32 cellular contexts compared by ENCODE assay signal in the genomic region with DNA sequence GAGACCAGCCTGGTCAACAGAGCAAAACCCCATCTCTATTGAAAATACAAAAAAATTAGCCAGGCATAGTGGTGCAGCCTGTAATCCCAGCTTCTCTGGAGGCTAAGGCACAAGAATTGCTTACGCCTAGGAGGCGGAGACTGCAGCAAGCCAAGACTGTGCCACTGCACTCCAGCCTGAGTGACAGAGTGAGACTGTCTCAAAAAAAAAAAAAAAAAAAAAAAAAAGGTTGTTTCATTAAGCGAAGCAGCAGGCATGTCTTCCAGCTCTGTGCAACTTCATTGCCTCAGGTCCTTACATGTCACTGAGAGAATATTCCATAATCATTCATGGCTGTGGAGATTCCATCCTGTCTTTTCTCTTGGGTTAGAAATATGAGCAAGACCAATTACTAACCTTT.
"Had no signal": no experiment of that assay in that cellular context is flagged by ENCODE, and none has a peak within 500 bp of the region (broad histone marks: within the 10 kb centered on the region; RNA-seq: fewer than 3 reads in every experiment).

No MANE protein-coding gene starts in this region.

- H3K36me3 Mint-ChIP-seq: activated naive CD4-positive, alpha-beta T cell treated with anti-CD3 and anti-CD28 coated beads, Interleukin-2, amount 50 U/mL, for 24 hours; T-cell had no signal

- H3K27me3 ChIP-seq: ascending aorta, body of pancreas, Peyer's patch, SJSA1 had no signal

- H3K4me1 ChIP-seq: body of pancreas, Peyer's patch, SJSA1 had no signal

- H3K9me3 Mint-ChIP-seq: activated B cell treated with CpG ODN at 0.5 μM for 24 hours; activated CD4-positive, alpha-beta T cell treated with anti-CD3 and anti-CD28 coated beads, Interleukin-2, amount 10 ng/mL, durations not matched to agents 24 days and 14 days; activated naive CD4-positive, alpha-beta T cell treated with anti-CD3 and anti-CD28 coated beads, Interleukin-2, amount 50 U/mL, for 24 hours; activated T-cell treated with anti-CD3 and anti-CD28 coated beads, Interleukin-2, amount 50 U/mL, for 24 hours; activated T-helper 1 cell treated with anti-CD3 and anti-CD28 coated beads, Interleukin-12 subunit alpha, Interleukin-12 subunit beta, Interleukin-2, Interleukin-4 antibody, amounts not matched to agents 30 ng/mL and 10 ng/mL and 1 ng/mL, durations not matched to agents 14 hours and 24 hours and 36 hours; central memory CD8-positive, alpha-beta T cell; T-cell had no signal

- ATAC-seq: activated CD8-positive, alpha-beta memory T cell treated with anti-CD3 and anti-CD28 coated beads, Interleukin-2, amount 10 ng/mL, durations not matched to agents 7 days and 5 days; body of pancreas; T-cell had no signal

- H3K27me3 Mint-ChIP-seq: activated B cell treated with CpG ODN at 0.5 μM for 24 hours; activated CD4-positive, alpha-beta T cell treated with anti-CD3 and anti-CD28 coated beads, Interleukin-2, amount 10 ng/mL, durations not matched to agents 24 days and 14 days; activated CD8-positive, alpha-beta memory T cell treated with anti-CD3 and anti-CD28 coated beads, Interleukin-2, amount 10 ng/mL, durations not matched to agents 7 days and 5 days; activated naive CD4-positive, alpha-beta T cell treated with anti-CD3 and anti-CD28 coated beads, Interleukin-2, amount 50 U/mL, for 24 hours; activated T-cell treated with anti-CD3 and anti-CD28 coated beads, Interleukin-2, amount 50 U/mL, for 24 hours; T-cell had no signal

- H3K36me3 ChIP-seq: ascending aorta, Peyer's patch, SJSA1 had no signal

- H3K4me3 Mint-ChIP-seq: activated B cell treated with CpG ODN at 0.5 μM for 24 hours; activated CD4-positive, alpha-beta T cell treated with anti-CD3 and anti-CD28 coated beads, Interleukin-2, amount 10 ng/mL, durations not matched to agents 24 days and 14 days; activated CD8-positive, alpha-beta memory T cell treated with anti-CD3 and anti-CD28 coated beads, Interleukin-2, amount 10 ng/mL, durations not matched to agents 7 days and 5 days; activated naive CD4-positive, alpha-beta T cell treated with anti-CD3 and anti-CD28 coated beads, Interleukin-2, amount 50 U/mL, for 24 hours; activated T-cell treated with anti-CD3 and anti-CD28 coated beads, Interleukin-2, amount 50 U/mL, for 24 hours; activated T-helper 1 cell treated with anti-CD3 and anti-CD28 coated beads, Interleukin-12 subunit alpha, Interleukin-12 subunit beta, Interleukin-2, Interleukin-4 antibody, amounts not matched to agents 30 ng/mL and 10 ng/mL and 1 ng/mL, durations not matched to agents 14 hours and 24 hours and 36 hours; central memory CD8-positive, alpha-beta T cell; T-cell had no signal

- FAIRE-seq: bronchial epithelial cell, TTC549 had no signal

- H3K27ac ChIP-seq: ascending aorta, body of pancreas, Peyer's patch, SJSA1 had no signal

- H3K4me3 ChIP-seq: ascending aorta, body of pancreas, Peyer's patch, SJSA1 had no signal

- H3K4me1 Mint-ChIP-seq: activated naive CD4-positive, alpha-beta T cell treated with anti-CD3 and anti-CD28 coated beads, Interleukin-2, amount 50 U/mL, for 24 hours had no signal

- H3K9me3 ChIP-seq: ascending aorta, body of pancreas, Peyer's patch, SJSA1 had no signal

- H3K27ac Mint-ChIP-seq: activated B cell treated with CpG ODN at 0.5 μM for 24 hours; activated CD4-positive, alpha-beta T cell treated with anti-CD3 and anti-CD28 coated beads, Interleukin-2, amount 10 ng/mL, durations not matched to agents 24 days and 14 days; activated T-cell treated with anti-CD3 and anti-CD28 coated beads, Interleukin-2, amount 50 U/mL, for 24 hours; activated T-helper 1 cell treated with anti-CD3 and anti-CD28 coated beads, Interleukin-12 subunit alpha, Interleukin-12 subunit beta, Interleukin-2, Interleukin-4 antibody, amounts not matched to agents 30 ng/mL and 10 ng/mL and 1 ng/mL, durations not matched to agents 14 hours and 24 hours and 36 hours; T-cell had no signal

- DNase-seq: activated B cell treated with CpG ODN at 0.5 μM for 24 hours; activated CD4-positive, alpha-beta T cell treated with anti-CD3 and anti-CD28 coated beads for 1 hour; activated CD4-positive, alpha-beta T cell treated with anti-CD3 and anti-CD28 coated beads, Interleukin-2, amount 10 ng/mL, durations not matched to agents 24 days and 14 days; activated CD4-positive, alpha-beta T cell treated with anti-CD3 and anti-CD28 coated beads, Interleukin-2, amount 50 U/mL, for 48 hours; activated CD8-positive, alpha-beta memory T cell treated with anti-CD3 and anti-CD28 coated beads, Interleukin-2, amount 10 ng/mL, durations not matched to agents 7 days and 5 days; activated effector memory CD4-positive, alpha-beta T cell treated with Interleukin-2 at 50 U/mL for 16 hours; activated naive CD4-positive, alpha-beta T cell; activated T-cell treated with anti-CD3 and anti-CD28 coated beads, Interleukin-2, amount 50 U/mL, for 24 hours; amniotic stem cell; body of pancreas; KBM-7; MV-4-11; NCI-H1092 treated with DMSO at 0.1 percent for 48 hours; NCI-H1417 treated with DMSO at 0.1 percent for 48 hours; NCI-H1694; NCI-H2029; NCI-H2107; NCI-H345; NCI-H510A; NCI-H526 treated with DMSO at 0.1 percent for 48 hours; Peyer's patch; SHP77; T-cell; T-helper 2 cell; T1000 had no signal
